ENCODE assay signal across 17 cellular contexts in genomic region chr3:173902401-173902800, GRCh38.
"Had no signal": no experiment of that assay in that cellular context is flagged by ENCODE, and none has a peak within 500 bp of the region (broad histone marks: within the 10 kb centered on the region; RNA-seq: fewer than 3 reads in every experiment).

No MANE protein-coding gene starts in this region.

- FAIRE-seq: HepG2 had no signal

- DNase-seq: Karpas-422, KG1, MM.1S, NCI-H1092 treated with DMSO at 0.1 percent for 48 hours, NCI-H1436, NCI-H187, NCI-H2029, NCI-H2081 treated with DMSO at 0.1 percent for 48 hours, NCI-H2171, NCI-H226, NCI-H446, NCI-H510A, NCI-H524 treated with DMSO at 0.1 percent for 48 hours, NCI-H774, SHP77 had no signal

- H3K27ac ChIP-seq: RWPE1 had no signal
